ENCODE assay signal across 1 cellular context in genomic region chr4:77075869-77076801, GRCh38.
TF ChIP-seq lines count a peak whose summit lies in the region.

TSS of gene CCNI (minus strand) at chr4:77075989. CDS start at chr4:77066362, 9,627 bp downstream.

TF ChIP-seq in K562, 482 proteins besides CTCF, POLR2A, EP300 and RAD21 (continued from another document and continues in another):
- no peak for TF ChIP-seq ZNF347 (CRISPR knock-in tag; IDR thresholded peaks at IDR 0.05; ENCODE audit: low read depth)
- TF ChIP-seq PCBP2 (IDR thresholded peaks at IDR 0.05; ENCODE audit: low read depth, low read length, poor library complexity, severe bottlenecking), result no peak
- peak; percentile 57; the same call in 1 of the 2 replicates for TF ChIP-seq TCF7 (IDR thresholded peaks at IDR 0.05; ENCODE audit: borderline replicate concordance)
- peak; percentile 87 for TF ChIP-seq POLR2AphosphoS5 (IDR thresholded peaks at IDR 0.05; ENCODE audit: control insufficient read depth, insufficient read depth, low read depth, low read length)
- TF ChIP-seq NR3C1 (CRISPR knock-in tag; IDR thresholded peaks at IDR 0.05), result 0 out of 2 replicates have a peak, but pooled peaks have one; percentile 0
- no peak for TF ChIP-seq BRF1 (IDR thresholded peaks at IDR 0.05; ENCODE audit: borderline replicate concordance, extremely low read depth, insufficient read length)
- TF ChIP-seq SMAD2 (IDR thresholded peaks at IDR 0.05; ENCODE audit: low read depth, low read length), result no peak
- peak; percentile 24; the same call in 1 of the 2 replicates for TF ChIP-seq MAFG (tag; conservative IDR thresholded peaks at IDR 0.05)
- no peak for TF ChIP-seq USF2 (CRISPR knock-in tag; IDR thresholded peaks at IDR 0.05)
- peak; percentile 95 for TF ChIP-seq POLR2H (tag; IDR thresholded peaks at IDR 0.05; ENCODE audit: low read depth)
- no peak for TF ChIP-seq SNRNP70 (optimal IDR thresholded peaks at IDR 0.05; ENCODE audit: low read depth, low read length)
- TF ChIP-seq BHLHE40 (IDR thresholded peaks at IDR 0.05; ENCODE audit: low read length), result peak; percentile 37; the same call in 1 of the 2 replicates
- no peak for TF ChIP-seq FUS (optimal IDR thresholded peaks at IDR 0.05; ENCODE audit: low read depth, low read length)
- no peak for TF ChIP-seq RBM25 (IDR thresholded peaks at IDR 0.05; ENCODE audit: low read depth, low read length, severe bottlenecking)
- TF ChIP-seq SAP30 (IDR thresholded peaks at IDR 0.05; ENCODE audit: borderline replicate concordance, insufficient read depth, low read depth, low read length, poor library complexity, severe bottlenecking), result no peak
- 0 out of 2 replicates have a peak, but pooled peaks have one; percentile 57 for TF ChIP-seq CREB5 (CRISPR knock-in tag; IDR thresholded peaks at IDR 0.05)
- peak; percentile 85 for TF ChIP-seq NCOA1 (IDR thresholded peaks at IDR 0.05; ENCODE audit: low read depth)
- TF ChIP-seq TFAM (CRISPR knock-in tag; conservative IDR thresholded peaks at IDR 0.05), result no peak
- peak; percentile 76; the same call in 1 of the 2 replicates for TF ChIP-seq CC2D1A (IDR thresholded peaks at IDR 0.05)
- no peak for TF ChIP-seq SMARCB1 (IDR thresholded peaks at IDR 0.05; ENCODE audit: insufficient read length, low read depth)
- TF ChIP-seq TCF7L2 (IDR thresholded peaks at IDR 0.05; ENCODE audit: low read depth, low read length), result no peak
- TF ChIP-seq CREB3L1 (IDR thresholded peaks at IDR 0.05; ENCODE audit: borderline replicate concordance, low read depth), result peak; percentile 87; the same call in 1 of the 2 replicates
- TF ChIP-seq KDM5B (IDR thresholded peaks at IDR 0.05; ENCODE audit: insufficient replicate concordance, low read depth, low read length), result peak; percentile 59
- no peak for TF ChIP-seq ZNF436 (CRISPR knock-in tag; IDR thresholded peaks at IDR 0.05)
- TF ChIP-seq CBFA2T2 (conservative IDR thresholded peaks at IDR 0.05), result no peak
- no peak; the same call in 1 of the 2 replicates for TF ChIP-seq NFIC (IDR thresholded peaks at IDR 0.05)
- TF ChIP-seq MNT (conservative IDR thresholded peaks at IDR 0.05), result peak; percentile 83 to 94
- TF ChIP-seq ZFP1 (CRISPR knock-in tag; IDR thresholded peaks at IDR 0.05), result no peak
- TF ChIP-seq ZNF318 (IDR thresholded peaks at IDR 0.05; ENCODE audit: borderline replicate concordance in 1 of 2, low read depth in 1 of 2), result peak in 1 of 2 experiments; percentile 85; a peak in 1 of 4 replicates
- 0 out of 2 replicates have a peak, but pooled peaks have one; percentile 6 for TF ChIP-seq GATAD2B (IDR thresholded peaks at IDR 0.05; ENCODE audit: borderline replicate concordance)
- TF ChIP-seq HOMEZ (CRISPR knock-in tag; IDR thresholded peaks at IDR 0.05), result no peak
- TF ChIP-seq TGIF2 (CRISPR knock-in tag; IDR thresholded peaks at IDR 0.05), result no peak; the same call in 1 of the 2 replicates
- TF ChIP-seq ESRRB (CRISPR knock-in tag; IDR thresholded peaks at IDR 0.05; ENCODE audit: borderline replicate concordance), result no peak; the same call in 1 of the 2 replicates
- peak; percentile 78 for TF ChIP-seq MBD2 (IDR thresholded peaks at IDR 0.05; ENCODE audit: borderline replicate concordance, low read depth)
- no peak for TF ChIP-seq ZNF124 (CRISPR knock-in tag; IDR thresholded peaks at IDR 0.05)
- no peak; the same call in 1 of the 2 replicates for TF ChIP-seq SMARCA5 (IDR thresholded peaks at IDR 0.05)
- TF ChIP-seq MYNN (IDR thresholded peaks at IDR 0.05), result no peak
- TF ChIP-seq MYNN (CRISPR knock-in tag; IDR thresholded peaks at IDR 0.05), result no peak
- TF ChIP-seq ZFP36 (IDR thresholded peaks at IDR 0.05; ENCODE audit: low read depth, low read length, partially characterized antibody), result no peak
- no peak for TF ChIP-seq MTA2 (IDR thresholded peaks at IDR 0.05; ENCODE audit: low read depth)
- TF ChIP-seq ETS1 (conservative IDR thresholded peaks at IDR 0.05; ENCODE audit: control insufficient read depth, low read depth, low read length), result 0 out of 2 replicates have a peak, but pooled peaks have one; percentile 27
- peak; percentile 99 for TF ChIP-seq MAZ (CRISPR knock-in tag; conservative IDR thresholded peaks at IDR 0.05 in 1 of 2, IDR thresholded peaks at IDR 0.05 in 1 of 2)
- peak; percentile 89 for TF ChIP-seq TFAP4 (CRISPR knock-in tag; IDR thresholded peaks at IDR 0.05; ENCODE audit: borderline replicate concordance)
- TF ChIP-seq HIVEP1 (CRISPR knock-in tag; IDR thresholded peaks at IDR 0.05), result 0 out of 2 replicates have a peak, but pooled peaks have one; percentile 49
- TF ChIP-seq SMARCA4 (IDR thresholded peaks at IDR 0.05), result peak; percentile 75; the same call in 1 of the 2 replicates
- peak; percentile 82 for TF ChIP-seq PTBP1 (IDR thresholded peaks at IDR 0.05; ENCODE audit: low read depth, low read length)
- no peak for TF ChIP-seq MEF2A (IDR thresholded peaks at IDR 0.05; ENCODE audit: control insufficient read depth, low read depth, low read length)
